9 cellular contexts compared by ENCODE assay signal in the genomic region with DNA sequence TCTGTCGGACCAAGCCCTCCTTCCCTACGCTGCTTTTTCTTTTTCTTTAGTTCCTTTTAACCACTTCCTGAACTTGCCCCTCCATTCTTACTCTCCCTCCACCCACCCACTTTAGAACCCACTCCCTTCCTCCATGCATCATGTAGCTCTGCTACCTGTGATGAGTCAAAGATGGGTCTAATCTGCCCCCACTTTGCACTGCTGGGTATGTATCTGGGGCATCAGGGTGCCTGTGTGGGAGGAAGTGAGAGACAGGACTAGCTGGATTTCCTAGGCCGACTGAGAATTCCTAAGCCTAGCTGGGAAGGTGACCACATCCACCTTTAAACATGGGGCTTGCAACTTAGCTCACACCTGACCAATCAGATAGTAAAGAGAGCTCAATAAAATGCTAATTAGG.
"Had no signal": no experiment of that assay in that cellular context is flagged by ENCODE, and none has a peak within 500 bp of the region (broad histone marks: within the 10 kb centered on the region; RNA-seq: fewer than 3 reads in every experiment).

No MANE protein-coding gene starts in this region.

- H3K36me3 Mint-ChIP-seq: IgD-negative memory B cell had no signal

- H3K27ac ChIP-seq: GM23248, HL-60 had no signal

- H3K4me3 Mint-ChIP-seq: HFFc6, IgD-negative memory B cell had no signal

- H3K27ac Mint-ChIP-seq: HFFc6, IgD-negative memory B cell had no signal

- DNase-seq: GM23248, GOT3, H7, HCEC 1CT, HFFc6, KG1 had no signal

- H3K4me1 Mint-ChIP-seq: IgD-negative memory B cell had no signal

- H3K4me3 ChIP-seq: GM23248 had no signal

- ATAC-seq: HepG2 had no signal

- H2AFZ ChIP-seq: GM23248 had no signal

- H3K27me3 Mint-ChIP-seq: IgD-negative memory B cell had no signal

- H3K9ac ChIP-seq: GM23248 had no signal
